ENCODE assay signal across 23 cellular contexts in genomic region chr4:17272154-17272553, GRCh38.
A peak's percentile ranks its signal among the peaks of the same experiment; 100 is the strongest.
DNase-seq lines count a peak whose midpoint lies in the region; TF ChIP-seq lines count a peak whose summit lies in the region.
"Had no signal": no experiment of that assay in that cellular context is flagged by ENCODE, and none has a peak within 500 bp of the region (broad histone marks: within the 10 kb centered on the region; RNA-seq: fewer than 3 reads in every experiment).

No MANE protein-coding gene starts in this region.

- H4K20me1 ChIP-seq in Karpas-422 (ENCODE audit: insufficient read depth, low read depth, low read length), result no peaks in the 10 kb centered on the region
- H4K20me1 ChIP-seq: BLaER1 had no signal

- no CpG with 5 or more reads among the region's 6 CpGs for WGBS in mesendoderm (ENCODE audit: extremely low coverage, insufficient coverage, low lambda C conversion rate)
- WGBS in tibial nerve, 2 donors, result 83 to 88% methylated on average over 6 of the region's 6 CpGs

- H3K4me1 ChIP-seq in Karpas-422 (ENCODE audit: low read length), result no peaks in the 10 kb centered on the region
- peaks cover 6% of the 10 kb centered on the region for H3K4me1 ChIP-seq in mesendoderm (ENCODE audit: control insufficient read depth, low read depth, low read length)
- H3K4me1 ChIP-seq in tibial nerve, result peaks cover 0 to 13% (median 0%) of the 10 kb centered on the region in 4 donors
- H3K4me1 ChIP-seq: BLaER1 had no signal

- no peaks in the 10 kb centered on the region for H3K79me2 ChIP-seq in Karpas-422 (ENCODE audit: low read length)
- H3K79me2 ChIP-seq in mesendoderm (ENCODE audit: control insufficient read depth, insufficient read depth, low read length), result no peaks in the 10 kb centered on the region

- H4K5ac ChIP-seq in mesendoderm (ENCODE audit: low read length), result no peak overlapping the region

- no peaks in the 10 kb centered on the region for H3K9me2 ChIP-seq in Karpas-422 (replicated peaks; ENCODE audit: insufficient read depth, low read length)

- H3K27me3 ChIP-seq in Karpas-422 (ENCODE audit: low read length) (no peaks in the 10 kb centered on the region), mesendoderm (ENCODE audit: insufficient read depth, low read length, poor library complexity) (no peaks in the 10 kb centered on the region), tibial nerve (no peaks in the 10 kb centered on the region)
- H3K27me3 ChIP-seq: BLaER1 had no signal

- H2AK5ac ChIP-seq in mesendoderm (ENCODE audit: low read length), result no peak overlapping the region

- no peak overlapping the region for H2AFZ ChIP-seq in Karpas-422 (ENCODE audit: low read length)
- H2AFZ ChIP-seq: GM23338 had no signal

- DNase-seq in EH (ENCODE audit: low read depth), result peak; percentile 7
- DNase-seq in Karpas-422, result peak; percentile 27
- DNase-seq in erythroblast (lab: John Stamatoyannopoulos, UW), result peak; percentile 71 to 82
- DNase-seq in mesendoderm, result peak; percentile 82
- DNase-seq in tibial nerve (ENCODE audit: low spot score in 2 of 2), result no peak
- no peak for DNase-seq in cerebellum (ENCODE audit: low spot score)
- DNase-seq in mucosa of gallbladder (ENCODE audit: low spot score), result no peak
- DNase-seq: CD4-positive, alpha-beta T cell; HCEC 1CT; Kasumi-1; NCI-H1092 treated with DMSO at 0.1 percent for 48 hours; NCI-H1436; NCI-H187; NCI-H2081 treated with DMSO at 0.1 percent for 48 hours; NCI-H2171; NCI-H226; NCI-H510A; NCI-H69; SHP77 treated with DMSO at 0.1 percent for 48 hours had no signal

- no peak overlapping the region for H2BK120ac ChIP-seq in mesendoderm (ENCODE audit: low read depth, low read length)

- H3K27ac ChIP-seq in Karpas-422 (ENCODE audit: low read length) (no peak overlapping the region), mesendoderm (ENCODE audit: low read depth, low read length) (no peak overlapping the region), tibial nerve (no peak overlapping the region)
- H3K27ac ChIP-seq: BLaER1, RWPE1 had no signal

- H3K4me3 ChIP-seq in Karpas-422 (ENCODE audit: low read length), result no peak overlapping the region
- no peak overlapping the region for H3K4me3 ChIP-seq in mesendoderm (ENCODE audit: low read length)
- no peak overlapping the region for H3K4me3 ChIP-seq in tibial nerve
- H3K4me3 ChIP-seq: BLaER1, GM23338, SK-N-MC had no signal

- no peak overlapping the region for H3K56ac ChIP-seq in mesendoderm (ENCODE audit: low read length)

- no peak overlapping the region for H2BK5ac ChIP-seq in mesendoderm (ENCODE audit: low read length)

- no peak for TF ChIP-seq CTCF in tibial nerve (IDR thresholded peaks at IDR 0.05)

- no peak overlapping the region for H3K9ac ChIP-seq in Karpas-422 (ENCODE audit: low read length)
- no peak overlapping the region for H3K9ac ChIP-seq in mesendoderm (ENCODE audit: low read length)
- H3K9ac ChIP-seq: BLaER1 had no signal

- no peak for TF ChIP-seq POLR2A in erythroblast (IDR thresholded peaks at IDR 0.05; ENCODE audit: low read length)
- no peak for TF ChIP-seq POLR2A in tibial nerve (IDR thresholded peaks at IDR 0.05)

- no peaks in the 10 kb centered on the region for H3K79me1 ChIP-seq in mesendoderm (ENCODE audit: low read length)

- H3K4me2 ChIP-seq in Karpas-422 (ENCODE audit: low read depth, low read length, poor library complexity, severe bottlenecking) (no peak overlapping the region), mesendoderm (ENCODE audit: low read length) (no peak overlapping the region)
- H3K4me2 ChIP-seq: BLaER1, GM23338 had no signal

- no peak for TF ChIP-seq EP300 in tibial nerve (IDR thresholded peaks at IDR 0.05)

- H3K23ac ChIP-seq in mesendoderm (ENCODE audit: low read length), result no peak overlapping the region

- H4K8ac ChIP-seq in mesendoderm (ENCODE audit: low read depth, low read length), result no peak overlapping the region

- H3K4ac ChIP-seq in mesendoderm (ENCODE audit: low read depth, low read length), result no peak overlapping the region

- H3K36me3 ChIP-seq in Karpas-422 (ENCODE audit: insufficient read depth, low read length) (no peaks in the 10 kb centered on the region), mesendoderm (ENCODE audit: control insufficient read depth, insufficient read depth, low read length) (no peaks in the 10 kb centered on the region), tibial nerve (no peaks in the 10 kb centered on the region)
- H3K36me3 ChIP-seq: BLaER1 had no signal

- H3K9me3 ChIP-seq in Karpas-422 (ENCODE audit: low read length) (no peaks in the 10 kb centered on the region), tibial nerve (no peaks in the 10 kb centered on the region)
- H3K9me3 ChIP-seq: BLaER1 had no signal

- no peak overlapping the region for H2BK15ac ChIP-seq in mesendoderm (replicated peaks; ENCODE audit: low read depth)

- no peak overlapping the region for H3K18ac ChIP-seq in mesendoderm (ENCODE audit: low read length)

Comparison
In these comparisons a context has a peak if more than half of its experiments do, and no peak if none do; other contexts are left out.
1. DNase-seq: peak in EH (single experiment), Karpas-422 (single experiment), erythroblast (2 of 2) and mesendoderm (single experiment); none in tibial nerve (0 of 2), cerebellum (single experiment) and mucosa of gallbladder (single experiment).